ENCODE assay signal across 22 cellular contexts in genomic region chr21:42365770-42366169, GRCh38. TPM values are rescaled to one million over a fixed set of nuclear protein-coding genes. Genes with fewer than 3 reads are reported as not detected.
DNase-seq lines count a peak whose midpoint lies in the region; ATAC-seq, FAIRE-seq and TF ChIP-seq lines count a peak whose summit lies in the region.
"Had no signal": no experiment of that assay in that cellular context is flagged by ENCODE, and none has a peak within 500 bp of the region (broad histone marks: within the 10 kb centered on the region; RNA-seq: fewer than 3 reads in every experiment).

No MANE protein-coding gene starts in this region.

- no peak overlapping the region for H2BK120ac ChIP-seq in mesendoderm (ENCODE audit: low read depth, low read length)

- H3K23ac ChIP-seq in mesendoderm (ENCODE audit: low read length) = no peak overlapping the region

- no peak overlapping the region for H2AK5ac ChIP-seq in mesendoderm (ENCODE audit: low read length)

- H3K4me2 ChIP-seq in A549 (no peak overlapping the region; the same call in 2 of the 3 replicates), Karpas-422 (ENCODE audit: low read depth, low read length, poor library complexity, severe bottlenecking) (peak overlapping the region; percentile 34), mesendoderm (ENCODE audit: low read length) (no peak overlapping the region)
- H3K4me2 ChIP-seq: SK-N-SH had no signal

- no peak for DNase-seq in A549 (ENCODE audit: low read depth in 1 of 2, low spot score in 1 of 2)
- DNase-seq in Karpas-422 = no peak
- no peak for DNase-seq in stimulated activated CD4-positive, alpha-beta T cell treated with anti-CD3 and anti-CD28 coated beads, Interleukin-2, amount 100 ng/mL, for 48 hours
- no peak for DNase-seq in retina
- DNase-seq in mesendoderm = no peak
- DNase-seq: CD4-positive, alpha-beta memory T cell; H7; MV-4-11; NCI-H2029; NCI-H2227 treated with DMSO at 0.1 percent for 48 hours; SK-N-SH had no signal

- no peak for TF ChIP-seq RAD21 in A549 (conservative IDR thresholded peaks at IDR 0.05 in 1 of 2, IDR thresholded peaks at IDR 0.05 in 1 of 2)

- H3K79me2 ChIP-seq in Karpas-422 (ENCODE audit: low read length) (no peaks in the 10 kb centered on the region), mesendoderm (ENCODE audit: control insufficient read depth, insufficient read depth, low read length) (no peaks in the 10 kb centered on the region)

- H3K36me3 ChIP-seq in Karpas-422 (ENCODE audit: insufficient read depth, low read length) (no peaks in the 10 kb centered on the region), mucosa of stomach (ENCODE audit: control insufficient read depth, insufficient read depth, low read length) (peaks cover 11% of the 10 kb centered on the region), mesendoderm (ENCODE audit: control insufficient read depth, insufficient read depth, low read length) (no peaks in the 10 kb centered on the region)

- H3K9me2 ChIP-seq in Karpas-422 (replicated peaks; ENCODE audit: insufficient read depth, low read length) = no peaks in the 10 kb centered on the region
- H3K9me2 ChIP-seq: SK-N-SH had no signal

- no peak overlapping the region for H3K18ac ChIP-seq in mesendoderm (ENCODE audit: low read length)

- no peak overlapping the region for H4K5ac ChIP-seq in mesendoderm (ENCODE audit: low read length)

- H3K9ac ChIP-seq in Karpas-422 (ENCODE audit: low read length) (no peak overlapping the region), mucosa of stomach (ENCODE audit: low read length) (peak overlapping the region; percentile 99), mesendoderm (ENCODE audit: low read length) (no peak overlapping the region)
- H3K9ac ChIP-seq: SK-N-SH had no signal

- TF ChIP-seq EP300 in A549 (IDR thresholded peaks at IDR 0.05) = no peak

- H3K27ac ChIP-seq in A549 (peak overlapping the region; percentile 27 to 58; a peak in 4 of 6 replicates), Karpas-422 (ENCODE audit: low read length) (no peak overlapping the region), VCaP (peak overlapping the region; percentile 75), mesendoderm (ENCODE audit: low read depth, low read length) (no peak overlapping the region)
- H3K27ac ChIP-seq: 22Rv1 had no signal

- no peak overlapping the region for H3K4ac ChIP-seq in mesendoderm (ENCODE audit: low read depth, low read length)

- POLR2A ChIA-PET in A549 (lab: Yijun Ruan, JAX) = no interaction called here

- no peaks in the 10 kb centered on the region; the same call in 1 of the 2 replicates for H4K20me1 ChIP-seq in Karpas-422 (ENCODE audit: insufficient read depth, low read depth, low read length)

- no peak overlapping the region for H2AFZ ChIP-seq in Karpas-422 (ENCODE audit: low read length)

- WGBS in A549 (ENCODE audit: missing lambda C conversion rate) = 80% methylated on average over 2 of the region's 6 CpGs
- WGBS in mesendoderm (ENCODE audit: extremely low coverage, insufficient coverage, low lambda C conversion rate) = no CpG with 5 or more reads among the region's 6 CpGs

- H2BK5ac ChIP-seq in mesendoderm (ENCODE audit: low read length) = no peak overlapping the region

- no peak for FAIRE-seq in A549 (lab: Jason Lieb, UNC)
- FAIRE-seq: G401.6 had no signal

- H3K27me3 ChIP-seq in Karpas-422 (ENCODE audit: low read length) (no peaks in the 10 kb centered on the region), mucosa of stomach (ENCODE audit: control insufficient read depth, insufficient read depth, low read length) (no peaks in the 10 kb centered on the region), mesendoderm (ENCODE audit: insufficient read depth, low read length, poor library complexity) (no peaks in the 10 kb centered on the region)

- H3K4me3 ChIP-seq in A549 (no peak overlapping the region), Karpas-422 (ENCODE audit: low read length) (no peak overlapping the region; the same call in 1 of the 2 replicates), mucosa of stomach (ENCODE audit: low read length) (peak overlapping the region; percentile 89), mesendoderm (ENCODE audit: low read length) (no peak overlapping the region)

- no peak overlapping the region for H4K8ac ChIP-seq in mesendoderm (ENCODE audit: low read depth, low read length)

- H3K9me3 ChIP-seq in A549 (no peaks in the 10 kb centered on the region), Karpas-422 (ENCODE audit: low read length) (no peaks in the 10 kb centered on the region), mucosa of stomach (ENCODE audit: control insufficient read depth, low read length) (no peaks in the 10 kb centered on the region)
- H3K9me3 ChIP-seq: Caco-2, SK-N-SH had no signal

- TF ChIP-seq POLR2A in A549 (IDR thresholded peaks at IDR 0.05; ENCODE audit: low read length) = no peak

- TF ChIP-seq CTCF in A549 (IDR thresholded peaks at IDR 0.05) (no peak), VCaP (conservative IDR thresholded peaks at IDR 0.05) (no peak)

- no peak overlapping the region for H3K56ac ChIP-seq in mesendoderm (ENCODE audit: low read length)

- H3K4me1 ChIP-seq in A549 (peaks cover 23% of the 10 kb centered on the region), Karpas-422 (ENCODE audit: low read length) (peaks cover 33% of the 10 kb centered on the region), mucosa of stomach (ENCODE audit: control insufficient read depth, insufficient read depth, low read length) (peaks cover 46% of the 10 kb centered on the region), mesendoderm (ENCODE audit: control insufficient read depth, low read depth, low read length) (no peaks in the 10 kb centered on the region)

- no peak overlapping the region for H2BK15ac ChIP-seq in mesendoderm (replicated peaks; ENCODE audit: low read depth)

- no peaks in the 10 kb centered on the region for H3K79me1 ChIP-seq in mesendoderm (ENCODE audit: low read length)

- CTCF ChIA-PET in A549 (lab: Yijun Ruan, JAX) = interaction anchor here (1.8 kb wide), 1 partner anchor 8 kb away, joined by 5 read pairs; no protein-coding TSS in a partner anchor

- ATAC-seq in A549 (no peak), GM21526 (IDR thresholded peaks at IDR 0.05; ENCODE audit: low FRiP score, unreplicated experiment) (no peak)

TF ChIP-seq in A549, 52 proteins besides CTCF, POLR2A, EP300 and RAD21 (continues in another document):
- TF ChIP-seq MYC (IDR thresholded peaks at IDR 0.05; ENCODE audit: borderline replicate concordance, low read length) (no peak), TP53 (CRISPR knock-in tag; IDR thresholded peaks at IDR 0.05) (no peak), KDM5A (IDR thresholded peaks at IDR 0.05) (no peak), CBX8 (IDR thresholded peaks at IDR 0.05) (no peak), EHMT2 (IDR thresholded peaks at IDR 0.05; ENCODE audit: low read depth) (no peak), POLR2AphosphoS2 (conservative IDR thresholded peaks at IDR 0.05; ENCODE audit: low read length) (no peak), ZSCAN20 (CRISPR knock-in tag; IDR thresholded peaks at IDR 0.05) (no peak), HDAC2 (IDR thresholded peaks at IDR 0.05) (no peak), FOSB (CRISPR knock-in tag; IDR thresholded peaks at IDR 0.05) (no peak), NR3C1 (IDR thresholded peaks at IDR 0.05) (no peak)

RNA-seq across cellular contexts. Expression of gene TFF1, which starts 0.6 kb away (rescaled TPM):
- 5.8 and 12.8 TPM in 2 replicates for polyA plus RNA-seq in A549 (2011; rRNA removed)
- polyA plus RNA-seq in A549 (2012; cell fraction: cytosol; rRNA removed) = 12.0 and 12.3 TPM in 2 replicates
- 8.1 and 10.9 TPM in 2 replicates for polyA plus RNA-seq in A549 (2012; cell fraction: nucleus; rRNA removed)
- polyA plus RNA-seq in A549 (2017; fragmentation: RNase III; extraction: RNeasy Plus Mini Kit Qiagen cat#74134 plus additional on column Dnase treatment) = 0.64 to 1.4 TPM (median 1.0 TPM) in 3 replicates
- polyA minus RNA-seq in A549 (2011; rRNA and poly(A)+ RNA removed) = 2.5 and 8.2 TPM in 2 replicates
- total RNA-seq in Karpas-422 (2014; rRNA removed; shearing (Covaris generic); ENCODE audit: low replicate concordance) = not detected in 2 replicates
- polyA plus RNA-seq in mesendoderm (2013, experiment 1 of 2) = not detected
- polyA plus RNA-seq in mesendoderm (2013, experiment 2 of 2) = not detected
- total RNA-seq: CD4-positive, alpha-beta memory T cell; H7; LHCN-M2; MCF 10A; NCI-H460 had no signal
- polyA plus RNA-seq: BJ; CD4-positive, alpha-beta memory T cell; SK-N-SH had no signal

RNA-seq across cellular contexts. Expression of gene TFF2, which starts 15.0 kb away (rescaled TPM):
- polyA plus RNA-seq in A549 (2011; rRNA removed) (not detected in 2 replicates), A549 (2017; fragmentation: RNase III; extraction: RNeasy Plus Mini Kit Qiagen cat#74134 plus additional on column Dnase treatment) (not detected in 3 replicates)
- polyA plus RNA-seq in A549 (2012; cell fraction: cytosol; rRNA removed) = not detected in 2 replicates
- polyA plus RNA-seq in A549 (2012; cell fraction: nucleus; rRNA removed) = not detected in 2 replicates
- not detected in 2 replicates for polyA minus RNA-seq in A549 (2011; rRNA and poly(A)+ RNA removed)
- total RNA-seq in Karpas-422 (2014; rRNA removed; shearing (Covaris generic); ENCODE audit: low replicate concordance) = not detected in 2 replicates
- polyA plus RNA-seq in mesendoderm (2013, experiment 1 of 2) = not detected
- 0.06 TPM for polyA plus RNA-seq in mesendoderm (2013, experiment 2 of 2)
- total RNA-seq: CD4-positive, alpha-beta memory T cell; H7; LHCN-M2; MCF 10A; NCI-H460 had no signal
- polyA plus RNA-seq: BJ; CD4-positive, alpha-beta memory T cell; SK-N-SH had no signal

RNA-seq across cellular contexts. Expression of gene TMPRSS3, which starts 30.1 kb away (rescaled TPM):
- 0.12 and 0.21 TPM in 2 replicates for polyA plus RNA-seq in A549 (2011; rRNA removed)
- polyA plus RNA-seq in A549 (2012; cell fraction: cytosol; rRNA removed) = 0.01 and 0.06 TPM in 2 replicates
- polyA plus RNA-seq in A549 (2012; cell fraction: nucleus; rRNA removed) = 0.06 and 0.07 TPM in 2 replicates
- 0.10 to 0.17 TPM in 2 of 3 replicates, not detected in the other for polyA plus RNA-seq in A549 (2017; fragmentation: RNase III; extraction: RNeasy Plus Mini Kit Qiagen cat#74134 plus additional on column Dnase treatment)
- polyA minus RNA-seq in A549 (2011; rRNA and poly(A)+ RNA removed) = 0.10 and 0.41 TPM in 2 replicates
- total RNA-seq in Karpas-422 (2014; rRNA removed; shearing (Covaris generic); ENCODE audit: low replicate concordance) = not detected in 2 replicates
- 0.01 TPM for polyA plus RNA-seq in mesendoderm (2013, experiment 1 of 2)
- polyA plus RNA-seq in mesendoderm (2013, experiment 2 of 2) = 0.03 TPM
- total RNA-seq: Caco-2, H7, LHCN-M2 had no signal
- polyA plus RNA-seq: BJ, SK-N-SH had no signal

RNA-seq across cellular contexts. Expression of gene UBASH3A, which starts 37.9 kb away (rescaled TPM):
- not detected in 2 replicates for polyA plus RNA-seq in A549 (2011; rRNA removed)
- polyA plus RNA-seq in A549 (2012; cell fraction: cytosol; rRNA removed) = not detected in 2 replicates
- polyA plus RNA-seq in A549 (2012; cell fraction: nucleus; rRNA removed) = 0.04 TPM in 1 of 2 replicates, not detected in the other
- not detected in 3 replicates for polyA plus RNA-seq in A549 (2017; fragmentation: RNase III; extraction: RNeasy Plus Mini Kit Qiagen cat#74134 plus additional on column Dnase treatment)
- not detected in 2 replicates for polyA minus RNA-seq in A549 (2011; rRNA and poly(A)+ RNA removed)
- not detected in 2 replicates for total RNA-seq in Karpas-422 (2014; rRNA removed; shearing (Covaris generic); ENCODE audit: low replicate concordance)
- polyA plus RNA-seq in mesendoderm (2013, experiment 1 of 2) = not detected
- not detected for polyA plus RNA-seq in mesendoderm (2013, experiment 2 of 2)
- total RNA-seq: Caco-2, H7, HT-29, LHCN-M2, MCF 10A, NCI-H460 had no signal
- polyA plus RNA-seq: BJ, SK-N-SH had no signal

RNA-seq across cellular contexts. Expression of gene TFF3, which starts 50.6 kb away (rescaled TPM):
- polyA plus RNA-seq in A549 (2011; rRNA removed) (0.33 and 0.43 TPM in 2 replicates), A549 (2017; fragmentation: RNase III; extraction: RNeasy Plus Mini Kit Qiagen cat#74134 plus additional on column Dnase treatment) (not detected in 3 replicates)
- polyA plus RNA-seq in A549 (2012; cell fraction: cytosol; rRNA removed) = 0.04 TPM in 1 of 2 replicates, not detected in the other
- polyA plus RNA-seq in A549 (2012; cell fraction: nucleus; rRNA removed) = not detected in 2 replicates
- 0.21 TPM in 1 of 2 replicates, not detected in the other for polyA minus RNA-seq in A549 (2011; rRNA and poly(A)+ RNA removed)
- total RNA-seq in Karpas-422 (2014; rRNA removed; shearing (Covaris generic); ENCODE audit: low replicate concordance) = not detected in 2 replicates
- polyA plus RNA-seq in mesendoderm (2013, experiment 1 of 2) = 1.2 TPM
- 0.78 TPM for polyA plus RNA-seq in mesendoderm (2013, experiment 2 of 2)
- total RNA-seq: CD4-positive, alpha-beta memory T cell; LHCN-M2; MCF 10A; NCI-H460 had no signal
- polyA plus RNA-seq: BJ; CD4-positive, alpha-beta memory T cell; SK-N-SH had no signal

Comparison
In these comparisons a context has a peak if more than half of its experiments do, and no peak if none do; other contexts are left out.
1. H3K27ac ChIP-seq: peak in A549 (2 of 2) and VCaP (single experiment); none in Karpas-422 (single experiment) and mesendoderm (single experiment).